ENCODE assay signal across 18 cellular contexts in genomic region chr16:8808613-8809353, GRCh38.
"Had no signal": no experiment of that assay in that cellular context is flagged by ENCODE, and none has a peak within 500 bp of the region (broad histone marks: within the 10 kb centered on the region; RNA-seq: fewer than 3 reads in every experiment).

No MANE protein-coding gene starts in this region.

- H3K27me3 ChIP-seq: adrenal gland, ascending aorta, breast epithelium, heart left ventricle, sigmoid colon had no signal

- H3K27ac ChIP-seq: adrenal gland, ascending aorta, breast epithelium, heart left ventricle, sigmoid colon had no signal

- H3K27ac Mint-ChIP-seq: activated naive CD8-positive, alpha-beta T cell; activated T-helper 2 cell treated with anti-CD3 and anti-CD28 coated beads, Interferon-gamma antibody, Interleukin-2, Interleukin-4, amounts not matched to agents 10 μg/mL and 5 μg/mL and 100 μg/mL, durations not matched to agents 14 hours and 24 hours and 36 hours; memory B cell had no signal

- H3K4me1 Mint-ChIP-seq: memory B cell had no signal

- DNase-seq: activated CD8-positive, alpha-beta memory T cell treated with anti-CD3 and anti-CD28 coated beads, Interleukin-2, amount 50 U/mL, for 48 hours; activated naive CD4-positive, alpha-beta T cell; activated T-cell treated with anti-CD3 and anti-CD28 coated beads, Interleukin-2, amount 50 U/mL, for 4 hours; cerebellar nuclear complex; occipital lobe; sigmoid colon; stimulated activated CD4-positive, alpha-beta T cell treated with anti-CD3 and anti-CD28 coated beads, Interleukin-4, amount 100 ng/mL, for 1 hour; stimulated activated naive CD4-positive, alpha-beta T cell treated with Interleukin-2 at 50 U/mL for 16 hours; T-helper 1 cell; T-helper 9 cell had no signal

- H3K4me1 ChIP-seq: adrenal gland, ascending aorta, breast epithelium, sigmoid colon had no signal

- H3K4me3 Mint-ChIP-seq: activated naive CD8-positive, alpha-beta T cell; activated T-cell treated with anti-CD3 and anti-CD28 coated beads, Interleukin-2, amount 50 U/mL, for 4 hours; memory B cell had no signal

- H3K9me3 ChIP-seq: adrenal gland, ascending aorta, breast epithelium, heart left ventricle, sigmoid colon had no signal

- H3K9me3 Mint-ChIP-seq: activated T-cell treated with anti-CD3 and anti-CD28 coated beads, Interleukin-2, amount 50 U/mL, for 4 hours; activated T-helper 2 cell treated with anti-CD3 and anti-CD28 coated beads, Interferon-gamma antibody, Interleukin-2, Interleukin-4, amounts not matched to agents 10 μg/mL and 5 μg/mL and 100 μg/mL, durations not matched to agents 14 hours and 24 hours and 36 hours; memory B cell had no signal

- H3K27me3 Mint-ChIP-seq: activated naive CD8-positive, alpha-beta T cell; memory B cell had no signal

- ATAC-seq: activated T-cell treated with anti-CD3 and anti-CD28 coated beads, Interleukin-2, amount 50 U/mL, for 4 hours; heart left ventricle had no signal

- H3K4me3 ChIP-seq: adrenal gland, ascending aorta, breast epithelium, heart left ventricle, sigmoid colon, smooth muscle cell had no signal
